In the genomic region with DNA sequence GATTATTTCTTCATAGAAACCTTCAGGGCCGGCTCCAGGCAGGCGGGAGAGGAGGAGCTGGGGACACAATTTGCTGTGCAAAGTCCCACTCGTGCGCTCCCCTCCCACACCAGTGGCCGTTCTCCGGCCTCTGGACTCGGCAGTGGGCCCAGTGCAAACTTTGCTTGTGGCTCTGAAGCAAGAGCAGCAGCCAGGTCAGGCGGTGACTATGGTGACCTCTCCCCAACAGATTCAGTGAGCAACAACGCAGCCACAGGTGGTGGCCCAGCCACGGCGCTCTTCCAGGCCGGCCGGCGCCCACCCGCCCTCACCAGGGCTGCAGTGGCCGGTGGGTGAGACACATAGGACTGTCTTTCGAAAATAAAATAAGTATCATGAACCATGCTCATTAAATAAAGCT, we compare ENCODE assay signal across 1 cellular context.
TF ChIP-seq lines count a peak whose summit lies in the region.

No MANE protein-coding gene starts in this region.

TF ChIP-seq in HepG2, 621 proteins besides CTCF, POLR2A, EP300 and RAD21 (continued from another document and continues in another):
- TF ChIP-seq, protein P1, sequence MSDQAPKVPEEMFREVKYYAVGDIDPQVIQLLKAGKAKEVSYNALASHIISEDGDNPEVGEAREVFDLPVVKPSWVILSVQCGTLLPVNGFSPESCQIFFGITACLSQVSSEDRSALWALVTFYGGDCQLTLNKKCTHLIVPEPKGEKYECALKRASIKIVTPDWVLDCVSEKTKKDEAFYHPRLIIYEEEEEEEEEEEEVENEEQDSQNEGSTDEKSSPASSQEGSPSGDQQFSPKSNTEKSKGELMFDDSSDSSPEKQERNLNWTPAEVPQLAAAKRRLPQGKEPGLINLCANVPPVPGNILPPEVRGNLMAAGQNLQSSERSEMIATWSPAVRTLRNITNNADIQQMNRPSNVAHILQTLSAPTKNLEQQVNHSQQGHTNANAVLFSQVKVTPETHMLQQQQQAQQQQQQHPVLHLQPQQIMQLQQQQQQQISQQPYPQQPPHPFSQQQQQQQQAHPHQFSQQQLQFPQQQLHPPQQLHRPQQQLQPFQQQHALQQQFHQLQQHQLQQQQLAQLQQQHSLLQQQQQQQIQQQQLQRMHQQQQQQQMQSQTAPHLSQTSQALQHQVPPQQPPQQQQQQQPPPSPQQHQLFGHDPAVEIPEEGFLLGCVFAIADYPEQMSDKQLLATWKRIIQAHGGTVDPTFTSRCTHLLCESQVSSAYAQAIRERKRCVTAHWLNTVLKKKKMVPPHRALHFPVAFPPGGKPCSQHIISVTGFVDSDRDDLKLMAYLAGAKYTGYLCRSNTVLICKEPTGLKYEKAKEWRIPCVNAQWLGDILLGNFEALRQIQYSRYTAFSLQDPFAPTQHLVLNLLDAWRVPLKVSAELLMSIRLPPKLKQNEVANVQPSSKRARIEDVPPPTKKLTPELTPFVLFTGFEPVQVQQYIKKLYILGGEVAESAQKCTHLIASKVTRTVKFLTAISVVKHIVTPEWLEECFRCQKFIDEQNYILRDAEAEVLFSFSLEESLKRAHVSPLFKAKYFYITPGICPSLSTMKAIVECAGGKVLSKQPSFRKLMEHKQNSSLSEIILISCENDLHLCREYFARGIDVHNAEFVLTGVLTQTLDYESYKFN (CRISPR knock-in tag; conservative IDR thresholded peaks at IDR 0.05), result peak; percentile 67
- TF ChIP-seq PPARG (CRISPR knock-in tag; conservative IDR thresholded peaks at IDR 0.05), result no peak
- TF ChIP-seq, protein P2, sequence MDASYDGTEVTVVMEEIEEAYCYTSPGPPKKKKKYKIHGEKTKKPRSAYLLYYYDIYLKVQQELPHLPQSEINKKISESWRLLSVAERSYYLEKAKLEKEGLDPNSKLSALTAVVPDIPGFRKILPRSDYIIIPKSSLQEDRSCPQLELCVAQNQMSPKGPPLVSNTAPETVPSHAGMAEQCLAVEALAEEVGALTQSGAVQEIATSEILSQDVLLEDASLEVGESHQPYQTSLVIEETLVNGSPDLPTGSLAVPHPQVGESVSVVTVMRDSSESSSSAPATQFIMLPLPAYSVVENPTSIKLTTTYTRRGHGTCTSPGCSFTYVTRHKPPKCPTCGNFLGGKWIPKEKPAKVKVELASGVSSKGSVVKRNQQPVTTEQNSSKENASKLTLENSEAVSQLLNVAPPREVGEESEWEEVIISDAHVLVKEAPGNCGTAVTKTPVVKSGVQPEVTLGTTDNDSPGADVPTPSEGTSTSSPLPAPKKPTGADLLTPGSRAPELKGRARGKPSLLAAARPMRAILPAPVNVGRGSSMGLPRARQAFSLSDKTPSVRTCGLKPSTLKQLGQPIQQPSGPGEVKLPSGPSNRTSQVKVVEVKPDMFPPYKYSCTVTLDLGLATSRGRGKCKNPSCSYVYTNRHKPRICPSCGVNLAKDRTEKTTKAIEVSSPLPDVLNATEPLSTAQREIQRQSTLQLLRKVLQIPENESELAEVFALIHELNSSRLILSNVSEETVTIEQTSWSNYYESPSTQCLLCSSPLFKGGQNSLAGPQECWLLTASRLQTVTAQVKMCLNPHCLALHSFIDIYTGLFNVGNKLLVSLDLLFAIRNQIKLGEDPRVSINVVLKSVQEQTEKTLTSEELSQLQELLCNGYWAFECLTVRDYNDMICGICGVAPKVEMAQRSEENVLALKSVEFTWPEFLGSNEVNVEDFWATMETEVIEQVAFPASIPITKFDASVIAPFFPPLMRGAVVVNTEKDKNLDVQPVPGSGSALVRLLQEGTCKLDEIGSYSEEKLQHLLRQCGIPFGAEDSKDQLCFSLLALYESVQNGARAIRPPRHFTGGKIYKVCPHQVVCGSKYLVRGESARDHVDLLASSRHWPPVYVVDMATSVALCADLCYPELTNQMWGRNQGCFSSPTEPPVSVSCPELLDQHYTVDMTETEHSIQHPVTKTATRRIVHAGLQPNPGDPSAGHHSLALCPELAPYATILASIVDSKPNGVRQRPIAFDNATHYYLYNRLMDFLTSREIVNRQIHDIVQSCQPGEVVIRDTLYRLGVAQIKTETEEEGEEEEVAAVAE (CRISPR knock-in tag; IDR thresholded peaks at IDR 0.05; ENCODE audit: borderline replicate concordance), result no peak
- TF ChIP-seq, protein P3, sequence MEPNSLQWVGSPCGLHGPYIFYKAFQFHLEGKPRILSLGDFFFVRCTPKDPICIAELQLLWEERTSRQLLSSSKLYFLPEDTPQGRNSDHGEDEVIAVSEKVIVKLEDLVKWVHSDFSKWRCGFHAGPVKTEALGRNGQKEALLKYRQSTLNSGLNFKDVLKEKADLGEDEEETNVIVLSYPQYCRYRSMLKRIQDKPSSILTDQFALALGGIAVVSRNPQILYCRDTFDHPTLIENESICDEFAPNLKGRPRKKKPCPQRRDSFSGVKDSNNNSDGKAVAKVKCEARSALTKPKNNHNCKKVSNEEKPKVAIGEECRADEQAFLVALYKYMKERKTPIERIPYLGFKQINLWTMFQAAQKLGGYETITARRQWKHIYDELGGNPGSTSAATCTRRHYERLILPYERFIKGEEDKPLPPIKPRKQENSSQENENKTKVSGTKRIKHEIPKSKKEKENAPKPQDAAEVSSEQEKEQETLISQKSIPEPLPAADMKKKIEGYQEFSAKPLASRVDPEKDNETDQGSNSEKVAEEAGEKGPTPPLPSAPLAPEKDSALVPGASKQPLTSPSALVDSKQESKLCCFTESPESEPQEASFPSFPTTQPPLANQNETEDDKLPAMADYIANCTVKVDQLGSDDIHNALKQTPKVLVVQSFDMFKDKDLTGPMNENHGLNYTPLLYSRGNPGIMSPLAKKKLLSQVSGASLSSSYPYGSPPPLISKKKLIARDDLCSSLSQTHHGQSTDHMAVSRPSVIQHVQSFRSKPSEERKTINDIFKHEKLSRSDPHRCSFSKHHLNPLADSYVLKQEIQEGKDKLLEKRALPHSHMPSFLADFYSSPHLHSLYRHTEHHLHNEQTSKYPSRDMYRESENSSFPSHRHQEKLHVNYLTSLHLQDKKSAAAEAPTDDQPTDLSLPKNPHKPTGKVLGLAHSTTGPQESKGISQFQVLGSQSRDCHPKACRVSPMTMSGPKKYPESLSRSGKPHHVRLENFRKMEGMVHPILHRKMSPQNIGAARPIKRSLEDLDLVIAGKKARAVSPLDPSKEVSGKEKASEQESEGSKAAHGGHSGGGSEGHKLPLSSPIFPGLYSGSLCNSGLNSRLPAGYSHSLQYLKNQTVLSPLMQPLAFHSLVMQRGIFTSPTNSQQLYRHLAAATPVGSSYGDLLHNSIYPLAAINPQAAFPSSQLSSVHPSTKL (CRISPR knock-in tag; IDR thresholded peaks at IDR 0.05), result peak; percentile 55
- TF ChIP-seq, protein P4, sequence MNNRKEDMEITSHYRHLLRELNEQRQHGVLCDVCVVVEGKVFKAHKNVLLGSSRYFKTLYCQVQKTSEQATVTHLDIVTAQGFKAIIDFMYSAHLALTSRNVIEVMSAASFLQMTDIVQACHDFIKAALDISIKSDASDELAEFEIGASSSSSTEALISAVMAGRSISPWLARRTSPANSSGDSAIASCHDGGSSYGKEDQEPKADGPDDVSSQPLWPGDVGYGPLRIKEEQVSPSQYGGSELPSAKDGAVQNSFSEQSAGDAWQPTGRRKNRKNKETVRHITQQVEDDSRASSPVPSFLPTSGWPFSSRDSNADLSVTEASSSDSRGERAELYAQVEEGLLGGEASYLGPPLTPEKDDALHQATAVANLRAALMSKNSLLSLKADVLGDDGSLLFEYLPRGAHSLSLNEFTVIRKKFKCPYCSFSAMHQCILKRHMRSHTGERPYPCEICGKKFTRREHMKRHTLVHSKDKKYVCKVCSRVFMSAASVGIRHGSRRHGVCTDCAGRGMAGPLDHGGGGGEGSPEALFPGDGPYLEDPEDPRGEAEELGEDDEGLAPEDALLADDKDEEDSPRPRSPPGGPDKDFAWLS (CRISPR knock-in tag; IDR thresholded peaks at IDR 0.05; ENCODE audit: borderline replicate concordance), result no peak
- peak; percentile 30 for TF ChIP-seq HNRNPLL (IDR thresholded peaks at IDR 0.05; ENCODE audit: low read depth, low read length, poor library complexity, severe bottlenecking)
- TF ChIP-seq ZNF326 (CRISPR knock-in tag; IDR thresholded peaks at IDR 0.05; ENCODE audit: borderline replicate concordance), result no peak
- no peak; the same call in 1 of the 2 replicates for TF ChIP-seq HMG20A (CRISPR knock-in tag; IDR thresholded peaks at IDR 0.05; ENCODE audit: borderline replicate concordance)
- TF ChIP-seq SAP130 (CRISPR knock-in tag; IDR thresholded peaks at IDR 0.05; ENCODE audit: low read depth), result no peak
- TF ChIP-seq ZNF788 (CRISPR knock-in tag; IDR thresholded peaks at IDR 0.05; ENCODE audit: borderline replicate concordance), result 0 out of 2 replicates have a peak, but pooled peaks have one; percentile 34
- peak; percentile 75 for TF ChIP-seq HOXA3 (CRISPR knock-in tag; IDR thresholded peaks at IDR 0.05)
- TF ChIP-seq, protein P5, sequence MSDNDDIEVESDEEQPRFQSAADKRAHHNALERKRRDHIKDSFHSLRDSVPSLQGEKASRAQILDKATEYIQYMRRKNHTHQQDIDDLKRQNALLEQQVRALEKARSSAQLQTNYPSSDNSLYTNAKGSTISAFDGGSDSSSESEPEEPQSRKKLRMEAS (IDR thresholded peaks at IDR 0.05), result peak; percentile 25; the same call in 1 of the 2 replicates
- no peak for TF ChIP-seq ATF1 (CRISPR knock-in tag; IDR thresholded peaks at IDR 0.05)
- no peak for TF ChIP-seq POLR2G (IDR thresholded peaks at IDR 0.05; ENCODE audit: low read depth, low read length)
- peak; percentile 48; the same call in 1 of the 2 replicates for TF ChIP-seq FOXO1 (CRISPR knock-in tag; IDR thresholded peaks at IDR 0.05)
- no peak for TF ChIP-seq ZNF75D (CRISPR knock-in tag; IDR thresholded peaks at IDR 0.05; ENCODE audit: borderline replicate concordance)
- 0 out of 2 replicates have a peak, but pooled peaks have one; percentile 34 for TF ChIP-seq ZNF292 (CRISPR knock-in tag; IDR thresholded peaks at IDR 0.05; ENCODE audit: borderline replicate concordance, low read depth)
- TF ChIP-seq HDAC6 (IDR thresholded peaks at IDR 0.05; ENCODE audit: low read depth, low read length), result no peak
- TF ChIP-seq CBX2 (IDR thresholded peaks at IDR 0.05; ENCODE audit: low read depth, low read length), result no peak
- TF ChIP-seq CBX2 (CRISPR knock-in tag; IDR thresholded peaks at IDR 0.05; ENCODE audit: low read depth), result no peak
- no peak for TF ChIP-seq SUZ12 (IDR thresholded peaks at IDR 0.05; ENCODE audit: low read depth, low read length)
- no peak for TF ChIP-seq ZNF207 (IDR thresholded peaks at IDR 0.05; ENCODE audit: borderline replicate concordance)
- TF ChIP-seq ETV5 (CRISPR knock-in tag; IDR thresholded peaks at IDR 0.05; ENCODE audit: borderline replicate concordance), result peak; percentile 13; the same call in 1 of the 2 replicates
- TF ChIP-seq NFE2L2 (IDR thresholded peaks at IDR 0.05; ENCODE audit: low read length), result no peak
- TF ChIP-seq HCFC1 (IDR thresholded peaks at IDR 0.05; ENCODE audit: low read depth, low read length), result no peak
- TF ChIP-seq RXRB (CRISPR knock-in tag; IDR thresholded peaks at IDR 0.05; ENCODE audit: borderline replicate concordance), result 0 out of 2 replicates have a peak, but pooled peaks have one; percentile 17
- TF ChIP-seq BCL6 (CRISPR knock-in tag; IDR thresholded peaks at IDR 0.05), result no peak
- TF ChIP-seq LCORL (IDR thresholded peaks at IDR 0.05), result no peak
- no peak for TF ChIP-seq LCORL (CRISPR knock-in tag; IDR thresholded peaks at IDR 0.05)
- no peak for TF ChIP-seq TCF7L2 (IDR thresholded peaks at IDR 0.05; ENCODE audit: low read depth, low read length)
- TF ChIP-seq CBFB (CRISPR knock-in tag; IDR thresholded peaks at IDR 0.05), result no peak
- TF ChIP-seq, protein P6, sequence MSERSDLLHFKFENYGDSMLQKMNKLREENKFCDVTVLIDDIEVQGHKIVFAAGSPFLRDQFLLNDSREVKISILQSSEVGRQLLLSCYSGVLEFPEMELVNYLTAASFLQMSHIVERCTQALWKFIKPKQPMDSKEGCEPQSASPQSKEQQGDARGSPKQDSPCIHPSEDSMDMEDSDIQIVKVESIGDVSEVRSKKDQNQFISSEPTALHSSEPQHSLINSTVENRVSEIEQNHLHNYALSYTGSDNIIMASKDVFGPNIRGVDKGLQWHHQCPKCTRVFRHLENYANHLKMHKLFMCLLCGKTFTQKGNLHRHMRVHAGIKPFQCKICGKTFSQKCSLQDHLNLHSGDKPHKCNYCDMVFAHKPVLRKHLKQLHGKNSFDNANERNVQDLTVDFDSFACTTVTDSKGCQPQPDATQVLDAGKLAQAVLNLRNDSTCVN (CRISPR knock-in tag; IDR thresholded peaks at IDR 0.05; ENCODE audit: borderline replicate concordance), result no peak
- no peak for TF ChIP-seq ZNF670 (CRISPR knock-in tag; IDR thresholded peaks at IDR 0.05; ENCODE audit: borderline replicate concordance)
- no peak for TF ChIP-seq KAT2B (IDR thresholded peaks at IDR 0.05; ENCODE audit: borderline replicate concordance, low read depth, low read length)
- TF ChIP-seq ZNF678 (CRISPR knock-in tag; IDR thresholded peaks at IDR 0.05), result no peak
- TF ChIP-seq, protein P7, sequence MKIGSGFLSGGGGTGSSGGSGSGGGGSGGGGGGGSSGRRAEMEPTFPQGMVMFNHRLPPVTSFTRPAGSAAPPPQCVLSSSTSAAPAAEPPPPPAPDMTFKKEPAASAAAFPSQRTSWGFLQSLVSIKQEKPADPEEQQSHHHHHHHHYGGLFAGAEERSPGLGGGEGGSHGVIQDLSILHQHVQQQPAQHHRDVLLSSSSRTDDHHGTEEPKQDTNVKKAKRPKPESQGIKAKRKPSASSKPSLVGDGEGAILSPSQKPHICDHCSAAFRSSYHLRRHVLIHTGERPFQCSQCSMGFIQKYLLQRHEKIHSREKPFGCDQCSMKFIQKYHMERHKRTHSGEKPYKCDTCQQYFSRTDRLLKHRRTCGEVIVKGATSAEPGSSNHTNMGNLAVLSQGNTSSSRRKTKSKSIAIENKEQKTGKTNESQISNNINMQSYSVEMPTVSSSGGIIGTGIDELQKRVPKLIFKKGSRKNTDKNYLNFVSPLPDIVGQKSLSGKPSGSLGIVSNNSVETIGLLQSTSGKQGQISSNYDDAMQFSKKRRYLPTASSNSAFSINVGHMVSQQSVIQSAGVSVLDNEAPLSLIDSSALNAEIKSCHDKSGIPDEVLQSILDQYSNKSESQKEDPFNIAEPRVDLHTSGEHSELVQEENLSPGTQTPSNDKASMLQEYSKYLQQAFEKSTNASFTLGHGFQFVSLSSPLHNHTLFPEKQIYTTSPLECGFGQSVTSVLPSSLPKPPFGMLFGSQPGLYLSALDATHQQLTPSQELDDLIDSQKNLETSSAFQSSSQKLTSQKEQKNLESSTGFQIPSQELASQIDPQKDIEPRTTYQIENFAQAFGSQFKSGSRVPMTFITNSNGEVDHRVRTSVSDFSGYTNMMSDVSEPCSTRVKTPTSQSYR (CRISPR knock-in tag; IDR thresholded peaks at IDR 0.05; ENCODE audit: borderline replicate concordance), result no peak
- TF ChIP-seq, protein P8, sequence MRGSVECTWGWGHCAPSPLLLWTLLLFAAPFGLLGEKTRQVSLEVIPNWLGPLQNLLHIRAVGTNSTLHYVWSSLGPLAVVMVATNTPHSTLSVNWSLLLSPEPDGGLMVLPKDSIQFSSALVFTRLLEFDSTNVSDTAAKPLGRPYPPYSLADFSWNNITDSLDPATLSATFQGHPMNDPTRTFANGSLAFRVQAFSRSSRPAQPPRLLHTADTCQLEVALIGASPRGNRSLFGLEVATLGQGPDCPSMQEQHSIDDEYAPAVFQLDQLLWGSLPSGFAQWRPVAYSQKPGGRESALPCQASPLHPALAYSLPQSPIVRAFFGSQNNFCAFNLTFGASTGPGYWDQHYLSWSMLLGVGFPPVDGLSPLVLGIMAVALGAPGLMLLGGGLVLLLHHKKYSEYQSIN (CRISPR knock-in tag; IDR thresholded peaks at IDR 0.05; ENCODE audit: borderline replicate concordance), result no peak
